1 cellular context compared by ENCODE assay signal in the genomic region with DNA sequence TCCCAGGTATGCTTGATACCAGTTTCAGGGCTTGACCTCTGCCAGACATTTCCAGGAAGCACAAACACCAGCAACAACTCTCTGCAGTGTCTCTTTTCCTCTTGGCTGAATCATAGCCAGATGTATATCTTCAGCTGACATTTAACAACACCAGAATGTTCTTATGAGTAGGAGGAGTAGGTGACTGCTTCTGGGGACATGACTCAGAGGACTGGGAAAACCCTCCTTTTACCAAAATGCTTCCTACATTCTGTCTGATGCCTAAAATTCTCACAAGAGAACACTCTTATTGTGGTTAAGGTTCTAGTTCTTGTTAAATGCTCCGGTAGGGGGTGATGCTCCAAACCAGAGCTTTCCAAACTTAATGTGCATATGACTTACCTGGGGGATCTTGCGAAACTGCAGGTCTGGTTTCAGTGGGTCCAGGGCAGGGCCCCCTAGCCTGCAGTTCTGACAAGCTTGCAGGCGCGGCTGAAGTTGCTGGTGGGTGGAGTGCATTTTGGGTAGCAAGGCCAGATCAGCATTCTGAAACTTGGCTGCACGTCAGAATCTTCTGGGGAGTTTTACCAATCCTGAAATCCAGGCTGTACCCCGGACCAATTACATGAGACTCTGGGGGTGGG.
TF ChIP-seq lines count a peak whose summit lies in the region.

No MANE protein-coding gene starts in this region.

TF ChIP-seq in WTC11, 78 proteins besides CTCF, POLR2A, EP300 and RAD21:
- TF ChIP-seq, protein P1, sequence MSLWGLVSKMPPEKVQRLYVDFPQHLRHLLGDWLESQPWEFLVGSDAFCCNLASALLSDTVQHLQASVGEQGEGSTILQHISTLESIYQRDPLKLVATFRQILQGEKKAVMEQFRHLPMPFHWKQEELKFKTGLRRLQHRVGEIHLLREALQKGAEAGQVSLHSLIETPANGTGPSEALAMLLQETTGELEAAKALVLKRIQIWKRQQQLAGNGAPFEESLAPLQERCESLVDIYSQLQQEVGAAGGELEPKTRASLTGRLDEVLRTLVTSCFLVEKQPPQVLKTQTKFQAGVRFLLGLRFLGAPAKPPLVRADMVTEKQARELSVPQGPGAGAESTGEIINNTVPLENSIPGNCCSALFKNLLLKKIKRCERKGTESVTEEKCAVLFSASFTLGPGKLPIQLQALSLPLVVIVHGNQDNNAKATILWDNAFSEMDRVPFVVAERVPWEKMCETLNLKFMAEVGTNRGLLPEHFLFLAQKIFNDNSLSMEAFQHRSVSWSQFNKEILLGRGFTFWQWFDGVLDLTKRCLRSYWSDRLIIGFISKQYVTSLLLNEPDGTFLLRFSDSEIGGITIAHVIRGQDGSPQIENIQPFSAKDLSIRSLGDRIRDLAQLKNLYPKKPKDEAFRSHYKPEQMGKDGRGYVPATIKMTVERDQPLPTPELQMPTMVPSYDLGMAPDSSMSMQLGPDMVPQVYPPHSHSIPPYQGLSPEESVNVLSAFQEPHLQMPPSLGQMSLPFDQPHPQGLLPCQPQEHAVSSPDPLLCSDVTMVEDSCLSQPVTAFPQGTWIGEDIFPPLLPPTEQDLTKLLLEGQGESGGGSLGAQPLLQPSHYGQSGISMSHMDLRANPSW (CRISPR knock-in tag; conservative IDR thresholded peaks at IDR 0.05; ENCODE audit: low read depth): no peak
- TF ChIP-seq ZNF232 (CRISPR knock-in tag; IDR thresholded peaks at IDR 0.05): no peak
- TF ChIP-seq ESRRA (CRISPR knock-in tag; IDR thresholded peaks at IDR 0.05; ENCODE audit: borderline replicate concordance): no peak
- TF ChIP-seq SMAD3 (CRISPR knock-in tag; IDR thresholded peaks at IDR 0.05; ENCODE audit: borderline replicate concordance): no peak
- TF ChIP-seq ZNF263 (CRISPR knock-in tag; IDR thresholded peaks at IDR 0.05; ENCODE audit: low read depth): no peak
- TF ChIP-seq, protein P2, sequence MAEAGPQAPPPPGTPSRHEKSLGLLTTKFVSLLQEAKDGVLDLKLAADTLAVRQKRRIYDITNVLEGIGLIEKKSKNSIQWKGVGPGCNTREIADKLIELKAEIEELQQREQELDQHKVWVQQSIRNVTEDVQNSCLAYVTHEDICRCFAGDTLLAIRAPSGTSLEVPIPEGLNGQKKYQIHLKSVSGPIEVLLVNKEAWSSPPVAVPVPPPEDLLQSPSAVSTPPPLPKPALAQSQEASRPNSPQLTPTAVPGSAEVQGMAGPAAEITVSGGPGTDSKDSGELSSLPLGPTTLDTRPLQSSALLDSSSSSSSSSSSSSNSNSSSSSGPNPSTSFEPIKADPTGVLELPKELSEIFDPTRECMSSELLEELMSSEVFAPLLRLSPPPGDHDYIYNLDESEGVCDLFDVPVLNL (CRISPR knock-in tag; IDR thresholded peaks at IDR 0.05; ENCODE audit: borderline replicate concordance, low read depth): no peak
- TF ChIP-seq, protein P3, sequence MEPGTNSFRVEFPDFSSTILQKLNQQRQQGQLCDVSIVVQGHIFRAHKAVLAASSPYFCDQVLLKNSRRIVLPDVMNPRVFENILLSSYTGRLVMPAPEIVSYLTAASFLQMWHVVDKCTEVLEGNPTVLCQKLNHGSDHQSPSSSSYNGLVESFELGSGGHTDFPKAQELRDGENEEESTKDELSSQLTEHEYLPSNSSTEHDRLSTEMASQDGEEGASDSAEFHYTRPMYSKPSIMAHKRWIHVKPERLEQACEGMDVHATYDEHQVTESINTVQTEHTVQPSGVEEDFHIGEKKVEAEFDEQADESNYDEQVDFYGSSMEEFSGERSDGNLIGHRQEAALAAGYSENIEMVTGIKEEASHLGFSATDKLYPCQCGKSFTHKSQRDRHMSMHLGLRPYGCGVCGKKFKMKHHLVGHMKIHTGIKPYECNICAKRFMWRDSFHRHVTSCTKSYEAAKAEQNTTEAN (CRISPR knock-in tag; IDR thresholded peaks at IDR 0.05): no peak
- TF ChIP-seq RELA (CRISPR knock-in tag; IDR thresholded peaks at IDR 0.05; ENCODE audit: borderline replicate concordance): no peak
- TF ChIP-seq TEAD4 (CRISPR knock-in tag; IDR thresholded peaks at IDR 0.05): no peak
- no peak for TF ChIP-seq NR3C1 (CRISPR knock-in tag; conservative IDR thresholded peaks at IDR 0.05; ENCODE audit: low read depth)
- TF ChIP-seq, protein P4, sequence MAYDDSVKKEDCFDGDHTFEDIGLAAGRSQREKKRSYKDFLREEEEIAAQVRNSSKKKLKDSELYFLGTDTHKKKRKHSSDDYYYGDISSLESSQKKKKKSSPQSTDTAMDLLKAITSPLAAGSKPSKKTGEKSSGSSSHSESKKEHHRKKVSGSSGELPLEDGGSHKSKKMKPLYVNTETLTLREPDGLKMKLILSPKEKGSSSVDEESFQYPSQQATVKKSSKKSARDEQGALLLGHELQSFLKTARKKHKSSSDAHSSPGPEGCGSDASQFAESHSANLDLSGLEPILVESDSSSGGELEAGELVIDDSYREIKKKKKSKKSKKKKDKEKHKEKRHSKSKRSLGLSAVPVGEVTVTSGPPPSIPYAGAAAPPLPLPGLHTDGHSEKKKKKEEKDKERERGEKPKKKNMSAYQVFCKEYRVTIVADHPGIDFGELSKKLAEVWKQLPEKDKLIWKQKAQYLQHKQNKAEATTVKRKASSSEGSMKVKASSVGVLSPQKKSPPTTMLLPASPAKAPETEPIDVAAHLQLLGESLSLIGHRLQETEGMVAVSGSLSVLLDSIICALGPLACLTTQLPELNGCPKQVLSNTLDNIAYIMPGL (CRISPR knock-in tag; IDR thresholded peaks at IDR 0.05): no peak
- TF ChIP-seq TCF7 (CRISPR knock-in tag; IDR thresholded peaks at IDR 0.05; ENCODE audit: low read depth): no peak
- no peak for TF ChIP-seq ZNF416 (CRISPR knock-in tag; IDR thresholded peaks at IDR 0.05)
- TF ChIP-seq, protein P5, sequence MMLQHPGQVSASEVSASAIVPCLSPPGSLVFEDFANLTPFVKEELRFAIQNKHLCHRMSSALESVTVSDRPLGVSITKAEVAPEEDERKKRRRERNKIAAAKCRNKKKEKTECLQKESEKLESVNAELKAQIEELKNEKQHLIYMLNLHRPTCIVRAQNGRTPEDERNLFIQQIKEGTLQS (CRISPR knock-in tag; conservative IDR thresholded peaks at IDR 0.05): no peak
- no peak for TF ChIP-seq ZNF317 (CRISPR knock-in tag; IDR thresholded peaks at IDR 0.05; ENCODE audit: borderline replicate concordance, low read depth)
- no peak for TF ChIP-seq OVOL2 (CRISPR knock-in tag; IDR thresholded peaks at IDR 0.05; ENCODE audit: borderline replicate concordance)
- TF ChIP-seq FOXJ3 (CRISPR knock-in tag; IDR thresholded peaks at IDR 0.05; ENCODE audit: borderline replicate concordance): no peak
- TF ChIP-seq, protein P6, sequence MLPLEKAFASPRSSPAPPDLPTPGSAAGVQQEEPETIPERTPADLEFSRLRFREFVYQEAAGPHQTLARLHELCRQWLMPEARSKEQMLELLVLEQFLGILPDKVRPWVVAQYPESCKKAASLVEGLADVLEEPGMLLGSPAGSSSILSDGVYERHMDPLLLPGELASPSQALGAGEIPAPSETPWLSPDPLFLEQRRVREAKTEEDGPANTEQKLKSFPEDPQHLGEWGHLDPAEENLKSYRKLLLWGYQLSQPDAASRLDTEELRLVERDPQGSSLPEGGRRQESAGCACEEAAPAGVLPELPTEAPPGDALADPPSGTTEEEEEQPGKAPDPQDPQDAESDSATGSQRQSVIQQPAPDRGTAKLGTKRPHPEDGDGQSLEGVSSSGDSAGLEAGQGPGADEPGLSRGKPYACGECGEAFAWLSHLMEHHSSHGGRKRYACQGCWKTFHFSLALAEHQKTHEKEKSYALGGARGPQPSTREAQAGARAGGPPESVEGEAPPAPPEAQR (CRISPR knock-in tag; IDR thresholded peaks at IDR 0.05): no peak
